ENCODE assay signal across 33 cellular contexts in the genomic region with DNA sequence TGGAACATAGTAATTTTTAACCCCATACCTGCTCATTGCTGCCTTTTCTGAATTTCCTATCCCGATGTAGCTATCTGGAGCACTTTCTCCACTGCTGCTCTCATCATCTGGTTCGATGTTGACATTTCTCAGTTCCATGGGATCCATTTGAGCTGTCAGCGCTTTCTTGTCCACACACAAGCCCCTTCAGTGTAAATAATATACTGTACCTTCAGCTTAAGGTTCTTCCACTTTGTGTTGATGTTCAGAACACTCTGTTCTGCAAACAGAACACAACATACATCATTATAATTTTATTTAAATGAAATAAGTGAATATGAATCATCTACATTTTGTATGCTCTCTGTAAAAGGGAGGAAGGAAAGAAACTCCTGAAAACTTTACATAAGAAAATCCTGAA. TPM values are rescaled to one million over a fixed set of nuclear protein-coding genes. Genes with fewer than 3 reads are reported as not detected.
"Had no signal": no experiment of that assay in that cellular context is flagged by ENCODE, and none has a peak within 500 bp of the region (broad histone marks: within the 10 kb centered on the region; RNA-seq: fewer than 3 reads in every experiment).

No MANE protein-coding gene starts in this region.

- ATAC-seq: activated CD4-positive, alpha-beta T cell treated with anti-CD3 and anti-CD28 coated beads for 36 hours; activated CD4-positive, CD25-positive, alpha-beta regulatory T cell treated with anti-CD3 and anti-CD28 coated beads, Interleukin-2, amount 50 U/mL, for 24 hours; activated CD8-positive, alpha-beta memory T cell treated with anti-CD3 and anti-CD28 coated beads, Interleukin-2, amount 10 ng/mL, durations not matched to agents 7 days and 5 days; activated CD8-positive, alpha-beta T cell treated with anti-CD3 and anti-CD28 coated beads, Interleukin-2, amount 10 ng/mL, durations not matched to agents 7 days and 5 days; activated naive CD8-positive, alpha-beta T cell treated with anti-CD3 and anti-CD28 coated beads, Interleukin-2, amount 50 U/mL, for 24 hours; WTC11 had no signal

- H3K27me3 ChIP-seq: ascending aorta, brain microvascular endothelial cell, breast epithelium had no signal

- H3K4me3 ChIP-seq: ascending aorta, breast epithelium had no signal

- H3K36me3 ChIP-seq: ascending aorta, brain microvascular endothelial cell, breast epithelium, WERI-Rb-1 had no signal

- H3K4me1 ChIP-seq: ascending aorta, breast epithelium had no signal

- DNase-seq: activated CD4-positive, alpha-beta memory T cell treated with anti-CD3 and anti-CD28 coated beads, Interleukin-2, amount 10 ng/mL, durations not matched to agents 7 days and 5 days; activated CD4-positive, alpha-beta T cell treated with anti-CD3 and anti-CD28 coated beads for 1 hour; activated CD4-positive, alpha-beta T cell treated with anti-CD3 and anti-CD28 coated beads for 36 hours; activated CD4-positive, alpha-beta T cell treated with anti-CD3 and anti-CD28 coated beads for 48 hours; activated CD4-positive, alpha-beta T cell treated with anti-CD3 and anti-CD28 coated beads, Interleukin-2, amount 10 ng/mL, durations not matched to agents 7 days and 5 days; activated CD4-positive, alpha-beta T cell treated with anti-CD3 and anti-CD28 coated beads, Interleukin-2, amount 50 U/mL, for 48 hours; activated CD4-positive, CD25-positive, alpha-beta regulatory T cell; activated CD8-positive, alpha-beta memory T cell treated with anti-CD3 and anti-CD28 coated beads for 24 hours; activated CD8-positive, alpha-beta memory T cell treated with anti-CD3 and anti-CD28 coated beads, Interleukin-2, amount 10 ng/mL, durations not matched to agents 7 days and 5 days; activated CD8-positive, alpha-beta memory T cell treated with anti-CD3 and anti-CD28 coated beads, Interleukin-2, amount 50 U/mL, for 48 hours; activated CD8-positive, alpha-beta T cell treated with anti-CD3 and anti-CD28 coated beads, Interleukin-2, amount 10 ng/mL, durations not matched to agents 7 days and 5 days; activated effector memory CD4-positive, alpha-beta T cell treated with Interleukin-2 at 50 U/mL for 16 hours; activated gamma-delta T cell; activated naive CD4-positive, alpha-beta T cell treated with anti-CD3 and anti-CD28 coated beads, Interleukin-2, amount 10 ng/mL, durations not matched to agents 7 days and 5 days; activated naive CD4-positive, alpha-beta T cell treated with Interleukin-2 at 50 U/mL for 16 hours; activated naive CD8-positive, alpha-beta T cell treated with anti-CD3 and anti-CD28 coated beads, Interleukin-2, amount 10 ng/mL, durations not matched to agents 7 days and 5 days; activated naive CD8-positive, alpha-beta T cell treated with anti-CD3 and anti-CD28 coated beads, Interleukin-2, amount 50 U/mL, for 24 hours; activated T-cell treated with anti-CD3 and anti-CD28 coated beads, Interleukin-2, amount 50 U/mL, for 24 hours; activated T-cell treated with anti-CD3 and anti-CD28 coated beads, Interleukin-2, amount 50 U/mL, for 48 hours; amygdala; anterior cingulate cortex; brain microvascular endothelial cell; central memory CD4-positive, alpha-beta T cell; T-helper 1 cell; T-helper 2 cell; T-helper 9 cell; WERI-Rb-1 had no signal

- H3K27ac ChIP-seq: ascending aorta, brain microvascular endothelial cell, breast epithelium, WERI-Rb-1 had no signal

- H3K9me3 ChIP-seq: ascending aorta, breast epithelium had no signal

RNA-seq across cellular contexts. Expression of a gene that starts 32.9 kb away (rescaled TPM):
- total RNA-seq: activated CD4-positive, alpha-beta memory T cell treated with anti-CD3 and anti-CD28 coated beads, Interleukin-2, amount 10 ng/mL, durations not matched to agents 7 days and 5 days; activated CD4-positive, alpha-beta T cell treated with anti-CD3 and anti-CD28 coated beads for 36 hours; activated CD4-positive, alpha-beta T cell treated with anti-CD3 and anti-CD28 coated beads, Interleukin-2, amount 10 ng/mL, durations not matched to agents 7 days and 5 days; activated CD8-positive, alpha-beta memory T cell treated with anti-CD3 and anti-CD28 coated beads, Interleukin-2, amount 10 ng/mL, durations not matched to agents 7 days and 5 days; activated CD8-positive, alpha-beta T cell treated with anti-CD3 and anti-CD28 coated beads, Interleukin-2, amount 10 ng/mL, durations not matched to agents 7 days and 5 days; activated naive CD8-positive, alpha-beta T cell treated with anti-CD3 and anti-CD28 coated beads, Interleukin-2, amount 10 ng/mL, durations not matched to agents 7 days and 5 days; activated T-helper 2 cell treated with anti-CD3 and anti-CD28 coated beads, Interferon-gamma antibody, Interleukin-2, Interleukin-4, amounts not matched to agents 10 μg/mL and 5 μg/mL and 100 μg/mL, durations not matched to agents 14 hours and 24 hours and 36 hours; ascending aorta; cardiac septum had no signal
